ENCODE assay signal across 17 cellular contexts in the genomic region with DNA sequence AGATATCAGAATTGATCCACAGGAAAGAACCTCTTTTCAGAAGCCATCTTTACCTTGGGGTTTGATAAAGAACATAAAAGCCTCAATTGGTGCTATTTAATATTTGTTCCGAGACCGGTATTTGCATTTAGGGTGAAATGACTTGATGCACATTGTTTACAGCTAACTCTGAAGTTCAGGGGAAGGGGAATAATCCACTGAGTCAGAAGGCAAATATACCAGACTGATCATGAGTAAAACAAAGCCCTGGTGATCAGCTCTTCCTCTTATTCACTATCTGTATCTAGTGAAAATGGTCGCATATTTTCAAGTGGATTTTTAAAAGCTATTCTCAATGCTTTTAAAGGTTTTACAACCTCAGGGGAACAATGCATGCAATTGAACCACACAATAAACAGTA. TPM values are rescaled to one million over a fixed set of nuclear protein-coding genes. Genes with fewer than 3 reads are reported as not detected.
DNase-seq lines count a peak whose midpoint lies in the region; ATAC-seq and TF ChIP-seq lines count a peak whose summit lies in the region.
"Had no signal": no experiment of that assay in that cellular context is flagged by ENCODE, and none has a peak within 500 bp of the region (broad histone marks: within the 10 kb centered on the region; RNA-seq: fewer than 3 reads in every experiment).

No MANE protein-coding gene starts in this region.

- no peak overlapping the region for H3K27ac Mint-ChIP-seq in stimulated activated naive B cell treated with anti-CD40 and anti-IgM and Interleukin-4, amounts not matched to agents 10 μg/mL and 1 μg/mL and 100 μg/mL, for 72 hours
- no peak overlapping the region for H3K27ac Mint-ChIP-seq in CD4-positive, alpha-beta memory T cell
- H3K27ac Mint-ChIP-seq: CD4-positive, CD25-positive, alpha-beta regulatory T cell; GM23338 had no signal

- DNase-seq in NCI-H146 treated with DMSO at 0.1 percent for 48 hours (lab: John Stamatoyannopoulos, UW; ENCODE audit: unreplicated experiment) (peak; percentile 57), NCI-H146 (lab: John Stamatoyannopoulos, UW) (no peak), SK-N-MC (ENCODE audit: low read depth, low spot score) (no peak), hepatocyte (ENCODE audit: low spot score) (no peak)
- DNase-seq in stimulated activated naive B cell treated with anti-CD40 and anti-IgM and Interleukin-4, amounts not matched to agents 10 μg/mL and 1 μg/mL and 100 μg/mL, for 72 hours: no peak
- DNase-seq in activated effector memory CD4-positive, alpha-beta T cell treated with Interleukin-2 at 50 U/mL for 16 hours: no peak
- no peak for DNase-seq in CD4-positive, alpha-beta memory T cell
- DNase-seq: AML-193; CD4-positive, CD25-positive, alpha-beta regulatory T cell; COR-L47; DMS53; GF-D8; H7 had no signal

- peak overlapping the region; percentile 41; the same call in 1 of the 2 replicates for H3K4me3 ChIP-seq in SK-N-MC
- H3K4me3 ChIP-seq in hepatocyte: no peak overlapping the region
- no peak overlapping the region for H3K4me3 ChIP-seq in CD4-positive, alpha-beta memory T cell (ENCODE audit: low read length in 2 of 2)
- H3K4me3 ChIP-seq: BLaER1, GM23338 had no signal

- H3K4me1 ChIP-seq in hepatocyte (ENCODE audit: insufficient read depth): peaks cover 3% of the 10 kb centered on the region
- no peaks in the 10 kb centered on the region for H3K4me1 ChIP-seq in CD4-positive, alpha-beta memory T cell (ENCODE audit: insufficient read depth, low read length)

- no peaks in the 10 kb centered on the region for H3K9me3 ChIP-seq in SK-N-MC (ENCODE audit: low read depth, low read length)
- H3K9me3 ChIP-seq in hepatocyte (ENCODE audit: low read depth): no peaks in the 10 kb centered on the region
- H3K9me3 ChIP-seq in CD4-positive, alpha-beta memory T cell (ENCODE audit: control insufficient read depth in 1 of 2, low read length in 2 of 2): no peaks in the 10 kb centered on the region
- H3K9me3 ChIP-seq: BLaER1 had no signal

- no peaks in the 10 kb centered on the region for H3K36me3 ChIP-seq in SK-N-MC (ENCODE audit: insufficient read depth, low read length)
- H3K36me3 ChIP-seq in hepatocyte (replicated peaks; ENCODE audit: insufficient read depth, low read depth): no peaks in the 10 kb centered on the region
- H3K36me3 ChIP-seq in CD4-positive, alpha-beta memory T cell (ENCODE audit: insufficient read depth, low read length): no peaks in the 10 kb centered on the region
- H3K36me3 ChIP-seq: BLaER1 had no signal

- no peaks in the 10 kb centered on the region for H3K79me2 ChIP-seq in hepatocyte

- 60% methylated on average over 3 of the region's 3 CpGs for WGBS in hepatocyte (ENCODE audit: low lambda C conversion rate, missing lambda C conversion rate)

- no peaks in the 10 kb centered on the region for H3K9me2 ChIP-seq in hepatocyte (replicated peaks; ENCODE audit: insufficient read depth)

- ATAC-seq in stimulated activated naive B cell treated with anti-CD40 and anti-IgM and Interleukin-4, amounts not matched to agents 10 μg/mL and 1 μg/mL and 100 μg/mL, for 72 hours (replicated peaks): peak; percentile 31 to 72
- no peak for ATAC-seq in HG03139 (IDR thresholded peaks at IDR 0.05; ENCODE audit: unreplicated experiment)
- ATAC-seq: GM23338 had no signal

- POLR2A ChIA-PET in CD4-positive, alpha-beta memory T cell (lab: Charles Lee; ENCODE audit: partially characterized antibody): no interaction called here

- H4K20me1 ChIP-seq in hepatocyte (ENCODE audit: insufficient read depth, poor library complexity, severe bottlenecking): no peaks in the 10 kb centered on the region
- H4K20me1 ChIP-seq: BLaER1 had no signal

- peaks cover 7% of the 10 kb centered on the region for H3K27me3 ChIP-seq in hepatocyte
- no peaks in the 10 kb centered on the region for H3K27me3 ChIP-seq in CD4-positive, alpha-beta memory T cell (ENCODE audit: insufficient read depth, low read length)
- H3K27me3 ChIP-seq: BLaER1 had no signal

- H3K36me3 Mint-ChIP-seq in stimulated activated naive B cell treated with anti-CD40 and anti-IgM and Interleukin-4, amounts not matched to agents 10 μg/mL and 1 μg/mL and 100 μg/mL, for 72 hours: no peaks in the 10 kb centered on the region
- no peaks in the 10 kb centered on the region for H3K36me3 Mint-ChIP-seq in CD4-positive, alpha-beta memory T cell
- H3K36me3 Mint-ChIP-seq: CD4-positive, CD25-positive, alpha-beta regulatory T cell had no signal

- peaks cover 0 to 3% of the 10 kb centered on the region in 2 donors for H3K9me3 Mint-ChIP-seq in stimulated activated naive B cell treated with anti-CD40 and anti-IgM and Interleukin-4, amounts not matched to agents 10 μg/mL and 1 μg/mL and 100 μg/mL, for 72 hours
- H3K9me3 Mint-ChIP-seq in CD4-positive, alpha-beta memory T cell: peaks cover 0 to 6% (median 0%) of the 10 kb centered on the region in 8 donors
- H3K9me3 Mint-ChIP-seq: CD4-positive, CD25-positive, alpha-beta regulatory T cell; GM23338 had no signal

- peak overlapping the region; percentile 90 for H3K27ac ChIP-seq in SK-N-MC
- no peak overlapping the region for H3K27ac ChIP-seq in hepatocyte
- no peak overlapping the region for H3K27ac ChIP-seq in CD4-positive, alpha-beta memory T cell (ENCODE audit: low read depth, low read length)
- H3K27ac ChIP-seq: 22Rv1, BLaER1 had no signal

- CTCF ChIA-PET in CD4-positive, alpha-beta memory T cell (lab: Charles Lee; ENCODE audit: partially characterized antibody): no interaction called here

- peak overlapping the region; percentile 44 for H3K4me2 ChIP-seq in hepatocyte
- H3K4me2 ChIP-seq: BLaER1, GM23338 had no signal

- peak overlapping the region; percentile 29 for H3K9ac ChIP-seq in SK-N-MC (ENCODE audit: insufficient read length)
- H3K9ac ChIP-seq: BLaER1 had no signal

- H3K4me3 Mint-ChIP-seq in stimulated activated naive B cell treated with anti-CD40 and anti-IgM and Interleukin-4, amounts not matched to agents 10 μg/mL and 1 μg/mL and 100 μg/mL, for 72 hours: no peak overlapping the region
- no peak overlapping the region for H3K4me3 Mint-ChIP-seq in CD4-positive, alpha-beta memory T cell
- H3K4me3 Mint-ChIP-seq: CD4-positive, CD25-positive, alpha-beta regulatory T cell; GM23338 had no signal

- no peak overlapping the region for H2AFZ ChIP-seq in hepatocyte

- H3K27me3 Mint-ChIP-seq in stimulated activated naive B cell treated with anti-CD40 and anti-IgM and Interleukin-4, amounts not matched to agents 10 μg/mL and 1 μg/mL and 100 μg/mL, for 72 hours: no peaks in the 10 kb centered on the region
- H3K27me3 Mint-ChIP-seq in CD4-positive, alpha-beta memory T cell: peaks cover 0 to 4% of the 10 kb centered on the region in 2 donors
- H3K27me3 Mint-ChIP-seq: CD4-positive, CD25-positive, alpha-beta regulatory T cell had no signal

- H3K4me1 Mint-ChIP-seq in stimulated activated naive B cell treated with anti-CD40 and anti-IgM and Interleukin-4, amounts not matched to agents 10 μg/mL and 1 μg/mL and 100 μg/mL, for 72 hours: peaks cover 0 to 4% of the 10 kb centered on the region in 2 donors
- no peaks in the 10 kb centered on the region for H3K4me1 Mint-ChIP-seq in CD4-positive, alpha-beta memory T cell
- H3K4me1 Mint-ChIP-seq: CD4-positive, CD25-positive, alpha-beta regulatory T cell had no signal

- no peak for TF ChIP-seq CTCF in hepatocyte (IDR thresholded peaks at IDR 0.05; ENCODE audit: poor library complexity)

- intact Hi-C loops in CD4-positive, alpha-beta memory T cell (cut with micrococcal nuclease): no loop called here

RNA-seq across cellular contexts. Expression of a gene that starts 53.0 kb away (rescaled TPM):
- total RNA-seq in hepatocyte: 36.5 and 38.4 TPM in 2 replicates
- polyA plus RNA-seq in hepatocyte: 7.9 TPM in 2 replicates
- total RNA-seq in CD4-positive, alpha-beta memory T cell: not detected
- under 1 TPM in 1 of 2 donors, not detected in 1; 0.24 TPM for polyA plus RNA-seq in CD4-positive, alpha-beta memory T cell
- total RNA-seq: CD4-positive, CD25-positive, alpha-beta regulatory T cell had no signal

Comparison
In these comparisons a context has a peak if more than half of its experiments do, and no peak if none do; other contexts are left out.
1. RNA of a gene that starts 53.0 kb away (total RNA-seq): 36.5 to 38.4 TPM in hepatocyte; not detected in CD4-positive, alpha-beta memory T cell; every median in the first group is over 10 times any median in the second.